Comparison of ENCODE assay signal across 30 cellular contexts in the genomic region with DNA sequence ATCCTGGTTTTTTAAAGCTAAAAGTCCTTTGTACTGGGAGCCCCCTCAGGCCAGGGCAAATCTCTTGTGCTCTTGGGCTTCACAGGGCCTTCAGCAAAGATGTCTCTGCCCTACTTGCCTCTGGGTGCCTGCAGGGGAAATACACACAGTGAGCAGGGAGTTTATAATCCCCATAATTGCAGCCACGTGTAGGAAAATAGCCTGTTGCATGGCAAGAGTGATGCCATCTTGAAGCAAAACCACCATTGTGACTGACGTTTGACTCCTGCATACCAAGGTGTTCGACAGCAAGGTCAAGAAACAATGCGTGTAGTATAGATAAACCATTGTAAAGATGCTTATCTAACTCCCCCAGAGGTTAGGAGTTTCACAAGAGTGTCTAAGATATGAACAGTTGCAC. TPM values are rescaled to one million over a fixed set of nuclear protein-coding genes. Genes with fewer than 3 reads are reported as not detected.
"Had no signal": no experiment of that assay in that cellular context is flagged by ENCODE, and none has a peak within 500 bp of the region (broad histone marks: within the 10 kb centered on the region; RNA-seq: fewer than 3 reads in every experiment).

No MANE protein-coding gene starts in this region.

- H3K4me1 ChIP-seq: gastroesophageal sphincter, heart right ventricle, psoas muscle, spleen, testis, tibial artery, upper lobe of left lung had no signal

- H3K4me1 Mint-ChIP-seq: endodermal cell; stimulated activated memory B cell treated with anti-CD40 and anti-IgM and Interleukin-4, amounts not matched to agents 10 μg/mL and 1 μg/mL and 100 μg/mL, for 72 hours had no signal

- DNase-seq: effector CD8-positive, alpha-beta T cell; endodermal cell; foreskin fibroblast; heart right ventricle; hippocampal formation; mesenchymal stem cell; midbrain; naive thymus-derived CD4-positive, alpha-beta T cell; occipital lobe; ovary; right cardiac atrium; spleen; stimulated activated CD4-positive, alpha-beta T cell treated with anti-CD3 and anti-CD28 coated beads, Interleukin-4, amount 100 ng/mL, for 4 hours; stimulated activated naive CD8-positive, alpha-beta T cell treated with anti-CD3 and anti-CD28 coated beads, Interleukin-15, Interleukin-2, amounts not matched to agents 100 U/mL and 50 U/mL, for 24 hours; substantia nigra; testis; tibial artery; upper lobe of left lung had no signal

- H3K9me3 Mint-ChIP-seq: endodermal cell; stimulated activated memory B cell treated with anti-CD40 and anti-IgM and Interleukin-4, amounts not matched to agents 10 μg/mL and 1 μg/mL and 100 μg/mL, for 72 hours had no signal

- H3K4me3 Mint-ChIP-seq: endodermal cell; naive thymus-derived CD4-positive, alpha-beta T cell; stimulated activated memory B cell treated with anti-CD40 and anti-IgM and Interleukin-4, amounts not matched to agents 10 μg/mL and 1 μg/mL and 100 μg/mL, for 72 hours had no signal

- H3K36me3 ChIP-seq: gastroesophageal sphincter, heart right ventricle, ovary, spleen, tibial artery, upper lobe of left lung had no signal

- H3K36me3 Mint-ChIP-seq: stimulated activated memory B cell treated with anti-CD40 and anti-IgM and Interleukin-4, amounts not matched to agents 10 μg/mL and 1 μg/mL and 100 μg/mL, for 72 hours had no signal

- H3K27ac Mint-ChIP-seq: endodermal cell; naive thymus-derived CD4-positive, alpha-beta T cell; stimulated activated memory B cell treated with anti-CD40 and anti-IgM and Interleukin-4, amounts not matched to agents 10 μg/mL and 1 μg/mL and 100 μg/mL, for 72 hours had no signal

- H3K9me3 ChIP-seq: gastroesophageal sphincter, heart right ventricle, ovary, psoas muscle, spleen, testis, tibial artery, upper lobe of left lung had no signal

- H3K4me3 ChIP-seq: dorsolateral prefrontal cortex, gastroesophageal sphincter, heart right ventricle, ovary, psoas muscle, skin epidermis, spleen, testis, tibial artery, upper lobe of left lung had no signal

- H3K27ac ChIP-seq: dorsolateral prefrontal cortex, epithelial cell of prostate, gastroesophageal sphincter, heart right ventricle, ovary, psoas muscle, skin epidermis, spleen, testis, tibial artery, upper lobe of left lung had no signal

RNA-seq across cellular contexts. Expression of a gene that starts 11.4 kb away (rescaled TPM):
- total RNA-seq: cerebellum, dorsolateral prefrontal cortex, endodermal cell, esophagus mucosa, gastroesophageal sphincter, heart right ventricle, lower leg skin, lung microvascular endothelial cell, mucosa of gallbladder, occipital lobe, ovary, psoas muscle, renal cortical epithelial cell, right cardiac atrium, spleen, upper lobe of left lung had no signal

RNA-seq across cellular contexts. Expression of a gene that starts 24.5 kb away (rescaled TPM):
- total RNA-seq: cerebellum, dorsolateral prefrontal cortex, endodermal cell, esophagus mucosa, heart right ventricle, lower leg skin, mucosa of gallbladder, occipital lobe, psoas muscle, right cardiac atrium, spleen, testis had no signal
